Comparison of ENCODE assay signal across 8 cellular contexts in genomic region chr17:2192367-2193028, GRCh38.
A peak's percentile ranks its signal among the peaks of the same experiment; 100 is the strongest.
DNase-seq lines count a peak whose midpoint lies in the region; ATAC-seq and TF ChIP-seq lines count a peak whose summit lies in the region.

No MANE protein-coding gene starts in this region.

- H3K4me1 Mint-ChIP-seq in activated naive CD4-positive, alpha-beta T cell treated with anti-CD3 and anti-CD28 coated beads for 36 hours (ENCODE audit: low read depth) = peaks cover 54% of the 10 kb centered on the region
- H3K4me1 Mint-ChIP-seq in progenitor cell of endocrine pancreas (ENCODE audit: low read depth) = peaks cover 6% of the 10 kb centered on the region

- H3K36me3 ChIP-seq in kidney epithelial cell (ENCODE audit: control insufficient read depth, insufficient read depth, low read length) = no peaks in the 10 kb centered on the region

- no peaks in the 10 kb centered on the region for H3K27me3 ChIP-seq in kidney epithelial cell (ENCODE audit: control insufficient read depth, insufficient read depth, low read length)

- H3K4me3 Mint-ChIP-seq in activated naive CD4-positive, alpha-beta T cell treated with anti-CD3 and anti-CD28 coated beads for 36 hours = no peak overlapping the region
- H3K4me3 Mint-ChIP-seq in progenitor cell of endocrine pancreas (ENCODE audit: low read depth) = no peak overlapping the region

- CTCF ChIA-PET in activated naive CD4-positive, alpha-beta T cell treated with anti-CD3 and anti-CD28 coated beads for 36 hours (lab: Charles Lee) = no interaction called here

- DNase-seq in GM20000 (ENCODE audit: low spot score) = peak; percentile 11
- peak; percentile 100 for DNase-seq in RPMI7951 (ENCODE audit: low read depth)
- DNase-seq in activated naive CD4-positive, alpha-beta T cell treated with anti-CD3 and anti-CD28 coated beads for 36 hours = peak; percentile 69
- DNase-seq in kidney epithelial cell (ENCODE audit: low read depth) = peak; percentile 95
- peak; percentile 37 for DNase-seq in stimulated activated CD8-positive, alpha-beta memory T cell treated with anti-CD3 and anti-CD28 coated beads, Interleukin-7, amount 100 ng/mL, for 24 hours (ENCODE audit: low read depth)
- DNase-seq in NCI-H2029 treated with DMSO at 0.1 percent for 48 hours (lab: John Stamatoyannopoulos, UW) = no peak
- DNase-seq in progenitor cell of endocrine pancreas (ENCODE audit: low spot score, unreplicated experiment) = no peak

- H3K27me3 Mint-ChIP-seq in activated naive CD4-positive, alpha-beta T cell treated with anti-CD3 and anti-CD28 coated beads for 36 hours (ENCODE audit: low read depth) = no peaks in the 10 kb centered on the region
- H3K27me3 Mint-ChIP-seq in progenitor cell of endocrine pancreas = no peaks in the 10 kb centered on the region

- TF ChIP-seq CTCF in GM20000 (IDR thresholded peaks at IDR 0.05; ENCODE audit: extremely low read depth, missing control alignments) (no peak), kidney epithelial cell (IDR thresholded peaks at IDR 0.05; ENCODE audit: insufficient read depth, low read length, poor library complexity, severe bottlenecking) (peak; percentile 6), progenitor cell of endocrine pancreas (IDR thresholded peaks at IDR 0.05; ENCODE audit: unreplicated experiment) (no peak)

- ATAC-seq in GM19035 (IDR thresholded peaks at IDR 0.05; ENCODE audit: unreplicated experiment) = no peak

- no peak overlapping the region for H3K4me3 ChIP-seq in kidney epithelial cell (ENCODE audit: low read depth, low read length)

- H3K9me3 Mint-ChIP-seq in activated naive CD4-positive, alpha-beta T cell treated with anti-CD3 and anti-CD28 coated beads for 36 hours = no peaks in the 10 kb centered on the region
- H3K9me3 Mint-ChIP-seq in progenitor cell of endocrine pancreas (ENCODE audit: low read depth) = no peaks in the 10 kb centered on the region

- peak overlapping the region; percentile 59 for H3K27ac Mint-ChIP-seq in activated naive CD4-positive, alpha-beta T cell treated with anti-CD3 and anti-CD28 coated beads for 36 hours
- no peak overlapping the region for H3K27ac Mint-ChIP-seq in progenitor cell of endocrine pancreas

- H3K36me3 Mint-ChIP-seq in activated naive CD4-positive, alpha-beta T cell treated with anti-CD3 and anti-CD28 coated beads for 36 hours (ENCODE audit: low read depth) = peaks cover 8% of the 10 kb centered on the region
- peaks cover 16% of the 10 kb centered on the region for H3K36me3 Mint-ChIP-seq in progenitor cell of endocrine pancreas (ENCODE audit: insufficient read depth)

- intact Hi-C loops in activated naive CD4-positive, alpha-beta T cell treated with anti-CD3 and anti-CD28 coated beads for 36 hours (cut with micrococcal nuclease) = loop anchor here (10.0 kb wide), 1 partner anchor 52 kb away; no protein-coding TSS in a partner anchor

Comparison
In these comparisons a context has a peak if more than half of its experiments do, and no peak if none do; other contexts are left out.
1. DNase-seq: peak in GM20000 (single experiment), RPMI7951 (single experiment), activated naive CD4-positive, alpha-beta T cell treated with anti-CD3 and anti-CD28 coated beads for 36 hours (single experiment), kidney epithelial cell (single experiment) and stimulated activated CD8-positive, alpha-beta memory T cell treated with anti-CD3 and anti-CD28 coated beads, Interleukin-7, amount 100 ng/mL, for 24 hours (single experiment); none in NCI-H2029 treated with DMSO at 0.1 percent for 48 hours (single experiment) and progenitor cell of endocrine pancreas (single experiment).